In genomic region chr22:24831678-24832077, GRCh38 we compare ENCODE assay signal across 24 cellular contexts. TPM values are rescaled to one million over a fixed set of nuclear protein-coding genes. Genes with fewer than 3 reads are reported as not detected.
"Had no signal": no experiment of that assay in that cellular context is flagged by ENCODE, and none has a peak within 500 bp of the region (broad histone marks: within the 10 kb centered on the region; RNA-seq: fewer than 3 reads in every experiment).

No MANE protein-coding gene starts in this region.

- H3K79me2 ChIP-seq: hepatocyte had no signal

- H3K9me3 Mint-ChIP-seq: endodermal cell; natural killer cell; stimulated activated naive CD8-positive, alpha-beta T cell treated with anti-CD3 and anti-CD28 coated beads, Interleukin-15, Interleukin-2, amounts not matched to agents 100 ng/mL and 50 ng/mL, for 24 hours had no signal

- H3K9me3 ChIP-seq: ovary, right atrium auricular region, sigmoid colon, tibial artery, upper lobe of left lung, vagina had no signal

- H3K36me3 ChIP-seq: ovary, right atrium auricular region, sigmoid colon, upper lobe of left lung, vagina had no signal

- H3K4me1 ChIP-seq: sigmoid colon, tibial artery, upper lobe of left lung, vagina had no signal

- H3K27ac ChIP-seq: coronary artery, hepatocyte, ovary, right atrium auricular region, sigmoid colon, tibial artery, upper lobe of left lung, vagina had no signal

- H2AFZ ChIP-seq: hepatocyte had no signal

- H3K4me3 Mint-ChIP-seq: endodermal cell; natural killer cell; neural crest cell; stimulated activated naive CD8-positive, alpha-beta T cell treated with anti-CD3 and anti-CD28 coated beads, Interleukin-15, Interleukin-2, amounts not matched to agents 100 ng/mL and 50 ng/mL, for 24 hours had no signal

- H3K36me3 Mint-ChIP-seq: natural killer cell had no signal

- H3K27me3 ChIP-seq: ovary, right atrium auricular region, sigmoid colon, tibial artery, upper lobe of left lung, vagina had no signal

- H3K27me3 Mint-ChIP-seq: stimulated activated naive CD8-positive, alpha-beta T cell treated with anti-CD3 and anti-CD28 coated beads, Interleukin-15, Interleukin-2, amounts not matched to agents 100 ng/mL and 50 ng/mL, for 24 hours had no signal

- H3K27ac Mint-ChIP-seq: endodermal cell; stimulated activated naive CD8-positive, alpha-beta T cell treated with anti-CD3 and anti-CD28 coated beads, Interleukin-15, Interleukin-2, amounts not matched to agents 100 ng/mL and 50 ng/mL, for 24 hours had no signal

- ATAC-seq: natural killer cell had no signal

- H3K4me1 Mint-ChIP-seq: neural crest cell had no signal

- H3K4me3 ChIP-seq: coronary artery, hepatocyte, ovary, right atrium auricular region, sigmoid colon, skin epidermis, tibial artery, upper lobe of left lung, vagina had no signal

- DNase-seq: effector CD4-positive, alpha-beta T cell; endodermal cell; foreskin melanocyte; head of caudate nucleus; kidney glomerular epithelial cell; natural killer cell; ovary; sigmoid colon; upper lobe of left lung had no signal

- H3K4me2 ChIP-seq: hepatocyte had no signal

RNA-seq across cellular contexts. Expression of gene PIWIL3, which starts 57.2 kb away (rescaled TPM):
- total RNA-seq: endodermal cell, hepatocyte, liver, lung microvascular endothelial cell, mesenteric fat pad, mononuclear cell, natural killer cell, neural crest cell, posterior vena cava, right atrium auricular region, sigmoid colon, temporal lobe, upper lobe of left lung, vagina had no signal
- polyA plus RNA-seq: esophagus, hepatocyte, liver, sigmoid colon had no signal
